Comparison of ENCODE assay signal across 15 cellular contexts in genomic region chr1:154952664-154953063, GRCh38. TPM values are rescaled to one million over a fixed set of nuclear protein-coding genes. Genes with fewer than 3 reads are reported as not detected.
A peak's percentile ranks its signal among the peaks of the same experiment; 100 is the strongest.
DNase-seq lines count a peak whose midpoint lies in the region; ATAC-seq and TF ChIP-seq lines count a peak whose summit lies in the region.
"Had no signal": no experiment of that assay in that cellular context is flagged by ENCODE, and none has a peak within 500 bp of the region (broad histone marks: within the 10 kb centered on the region; RNA-seq: fewer than 3 reads in every experiment).

No MANE protein-coding gene starts in this region.

- H3K4me3 Mint-ChIP-seq in activated T-cell treated with anti-CD3 and anti-CD28 coated beads, Interleukin-2, amount 50 U/mL, for 24 hours = peak overlapping the region; percentile 76
- peak overlapping the region; percentile 79 for H3K4me3 Mint-ChIP-seq in activated CD8-positive, alpha-beta T cell treated with anti-CD3 and anti-CD28 coated beads, Interleukin-2, amount 10 ng/mL, durations not matched to agents 7 days and 5 days
- H3K4me3 Mint-ChIP-seq in endothelial cell (ENCODE audit: unreplicated experiment) = peak overlapping the region; percentile 70
- peak overlapping the region; percentile 60 for H3K4me3 Mint-ChIP-seq in stimulated activated memory B cell treated with anti-CD40 and anti-IgM and Interleukin-4, amounts not matched to agents 10 μg/mL and 1 μg/mL and 100 μg/mL, for 72 hours

- TF ChIP-seq CTCF in endothelial cell (IDR thresholded peaks at IDR 0.05; ENCODE audit: unreplicated experiment) (no peak), vagina (IDR thresholded peaks at IDR 0.05) (no peak)

- no peaks in the 10 kb centered on the region for H3K9me3 ChIP-seq in vagina
- H3K9me3 ChIP-seq: neutrophil, upper lobe of right lung had no signal

- DNase-seq in activated T-cell treated with anti-CD3 and anti-CD28 coated beads, Interleukin-2, amount 50 U/mL, for 24 hours = no peak
- DNase-seq in activated T-cell treated with anti-CD3 and anti-CD28 coated beads for 4 hours (no peak), endothelial cell (ENCODE audit: low spot score) (no peak), NCI-H82 (lab: John Stamatoyannopoulos, UW) (no peak), vagina (ENCODE audit: extremely low spot score in 2 of 2) (no peak), caudate nucleus (lab: John Stamatoyannopoulos, UW) (no peak)
- no peak for DNase-seq in activated CD8-positive, alpha-beta T cell treated with anti-CD3 and anti-CD28 coated beads, Interleukin-2, amount 10 ng/mL, durations not matched to agents 7 days and 5 days
- DNase-seq: NCI-H1436, NCI-H510A, T1000, upper lobe of right lung had no signal

- H3K4me3 ChIP-seq in vagina = no peak overlapping the region
- H3K4me3 ChIP-seq: upper lobe of right lung had no signal

- POLR2A ChIA-PET in activated CD8-positive, alpha-beta T cell treated with anti-CD3 and anti-CD28 coated beads, Interleukin-2, amount 10 ng/mL, durations not matched to agents 7 days and 5 days (lab: Charles Lee) = interaction anchor here (0.9 to 6.2 kb wide), 5 partner anchors 9 to 101 kb away, joined by 3 to 77 read pairs (median 6); partner anchors contain the start of genes CKS1B, FLAD1, PMVK and PYGO2

- CTCF ChIA-PET in activated CD8-positive, alpha-beta T cell treated with anti-CD3 and anti-CD28 coated beads, Interleukin-2, amount 10 ng/mL, durations not matched to agents 7 days and 5 days (lab: Charles Lee) = interaction anchor here (1.0 to 6.1 kb wide), 9 partner anchors 9 to 161 kb away, joined by 3 to 51 read pairs (median 5); partner anchors contain the start of gene PYGO2

- H3K9me3 Mint-ChIP-seq in activated T-cell treated with anti-CD3 and anti-CD28 coated beads, Interleukin-2, amount 50 U/mL, for 24 hours = no peaks in the 10 kb centered on the region
- no peaks in the 10 kb centered on the region for H3K9me3 Mint-ChIP-seq in activated CD8-positive, alpha-beta T cell treated with anti-CD3 and anti-CD28 coated beads, Interleukin-2, amount 10 ng/mL, durations not matched to agents 7 days and 5 days (ENCODE audit: insufficient read depth)
- H3K9me3 Mint-ChIP-seq in endothelial cell (ENCODE audit: unreplicated experiment) = no peaks in the 10 kb centered on the region
- H3K9me3 Mint-ChIP-seq in stimulated activated memory B cell treated with anti-CD40 and anti-IgM and Interleukin-4, amounts not matched to agents 10 μg/mL and 1 μg/mL and 100 μg/mL, for 72 hours = no peaks in the 10 kb centered on the region

- TF ChIP-seq POLR2A in vagina (IDR thresholded peaks at IDR 0.05) = no peak

- intact Hi-C loops in vagina (cut with DNase I) = no loop called here

- peak overlapping the region; percentile 96 for H3K27ac Mint-ChIP-seq in activated T-cell treated with anti-CD3 and anti-CD28 coated beads, Interleukin-2, amount 50 U/mL, for 24 hours
- H3K27ac Mint-ChIP-seq in activated CD8-positive, alpha-beta T cell treated with anti-CD3 and anti-CD28 coated beads, Interleukin-2, amount 10 ng/mL, durations not matched to agents 7 days and 5 days = peak overlapping the region; percentile 96
- peak overlapping the region; percentile 68 for H3K27ac Mint-ChIP-seq in endothelial cell (ENCODE audit: unreplicated experiment)
- H3K27ac Mint-ChIP-seq in stimulated activated memory B cell treated with anti-CD40 and anti-IgM and Interleukin-4, amounts not matched to agents 10 μg/mL and 1 μg/mL and 100 μg/mL, for 72 hours = peak overlapping the region; percentile 91

- no peaks in the 10 kb centered on the region for H3K27me3 Mint-ChIP-seq in activated T-cell treated with anti-CD3 and anti-CD28 coated beads, Interleukin-2, amount 50 U/mL, for 24 hours
- no peaks in the 10 kb centered on the region for H3K27me3 Mint-ChIP-seq in activated CD8-positive, alpha-beta T cell treated with anti-CD3 and anti-CD28 coated beads, Interleukin-2, amount 10 ng/mL, durations not matched to agents 7 days and 5 days (ENCODE audit: low read depth)
- peaks cover 35% of the 10 kb centered on the region for H3K27me3 Mint-ChIP-seq in endothelial cell (ENCODE audit: unreplicated experiment)
- H3K27me3 Mint-ChIP-seq in stimulated activated memory B cell treated with anti-CD40 and anti-IgM and Interleukin-4, amounts not matched to agents 10 μg/mL and 1 μg/mL and 100 μg/mL, for 72 hours = no peaks in the 10 kb centered on the region

- peaks cover 79% of the 10 kb centered on the region for H3K4me1 Mint-ChIP-seq in activated T-cell treated with anti-CD3 and anti-CD28 coated beads, Interleukin-2, amount 50 U/mL, for 24 hours (ENCODE audit: low read depth)
- peaks cover 73% of the 10 kb centered on the region for H3K4me1 Mint-ChIP-seq in activated CD8-positive, alpha-beta T cell treated with anti-CD3 and anti-CD28 coated beads, Interleukin-2, amount 10 ng/mL, durations not matched to agents 7 days and 5 days (ENCODE audit: low read depth)
- H3K4me1 Mint-ChIP-seq in endothelial cell (ENCODE audit: unreplicated experiment) = peaks cover 54% of the 10 kb centered on the region
- H3K4me1 Mint-ChIP-seq in stimulated activated memory B cell treated with anti-CD40 and anti-IgM and Interleukin-4, amounts not matched to agents 10 μg/mL and 1 μg/mL and 100 μg/mL, for 72 hours = peaks cover 66% of the 10 kb centered on the region

- no peak overlapping the region for H3K27ac ChIP-seq in vagina
- no peak overlapping the region for H3K27ac ChIP-seq in caudate nucleus (ENCODE audit: low read depth, low read length)
- H3K27ac ChIP-seq: upper lobe of right lung had no signal

- ATAC-seq in activated CD8-positive, alpha-beta T cell treated with anti-CD3 and anti-CD28 coated beads, Interleukin-2, amount 10 ng/mL, durations not matched to agents 7 days and 5 days = no peak
- ATAC-seq in stimulated activated memory B cell treated with anti-CD40 and anti-IgM and Interleukin-4, amounts not matched to agents 10 μg/mL and 1 μg/mL and 100 μg/mL, for 72 hours = no peak
- ATAC-seq: HepG2, left lobe of liver, upper lobe of right lung had no signal

- H3K4me1 ChIP-seq in vagina = peaks cover 42% of the 10 kb centered on the region

- peaks cover 0 to 14% of the 10 kb centered on the region in 2 donors for H3K36me3 ChIP-seq in vagina

- H3K27me3 ChIP-seq in vagina = no peaks in the 10 kb centered on the region
- H3K27me3 ChIP-seq: neutrophil, upper lobe of right lung had no signal

- peaks cover 19% of the 10 kb centered on the region for H3K36me3 Mint-ChIP-seq in activated T-cell treated with anti-CD3 and anti-CD28 coated beads, Interleukin-2, amount 50 U/mL, for 24 hours (ENCODE audit: low read depth)
- peaks cover 35% of the 10 kb centered on the region for H3K36me3 Mint-ChIP-seq in activated CD8-positive, alpha-beta T cell treated with anti-CD3 and anti-CD28 coated beads, Interleukin-2, amount 10 ng/mL, durations not matched to agents 7 days and 5 days (ENCODE audit: low read depth)
- peaks cover 29% of the 10 kb centered on the region for H3K36me3 Mint-ChIP-seq in endothelial cell (ENCODE audit: low read depth, unreplicated experiment)
- peaks cover 14% of the 10 kb centered on the region for H3K36me3 Mint-ChIP-seq in stimulated activated memory B cell treated with anti-CD40 and anti-IgM and Interleukin-4, amounts not matched to agents 10 μg/mL and 1 μg/mL and 100 μg/mL, for 72 hours

RNA-seq across cellular contexts. Expression of gene PBXIP1, which starts 3.2 kb away (rescaled TPM):
- total RNA-seq in activated CD8-positive, alpha-beta T cell treated with anti-CD3 and anti-CD28 coated beads, Interleukin-2, amount 10 ng/mL, durations not matched to agents 7 days and 5 days = 10 to 100 TPM; 44.5 to 48.2 TPM
- total RNA-seq in endothelial cell (ENCODE audit: unreplicated experiment) = 82.1 TPM
- total RNA-seq in vagina = 56.5 TPM

RNA-seq across cellular contexts. Expression of gene PYGO2, which starts 8.9 kb away (rescaled TPM):
- total RNA-seq in activated CD8-positive, alpha-beta T cell treated with anti-CD3 and anti-CD28 coated beads, Interleukin-2, amount 10 ng/mL, durations not matched to agents 7 days and 5 days = 10 to 100 TPM; 40.2 to 43.9 TPM
- 49.8 TPM for total RNA-seq in endothelial cell (ENCODE audit: unreplicated experiment)
- 19.2 TPM for total RNA-seq in vagina

RNA-seq across cellular contexts. Expression of gene PMVK, which starts 16.1 kb away (rescaled TPM):
- total RNA-seq in activated CD8-positive, alpha-beta T cell treated with anti-CD3 and anti-CD28 coated beads, Interleukin-2, amount 10 ng/mL, durations not matched to agents 7 days and 5 days = 10 to 100 TPM; 40.9 to 43.8 TPM
- 26.7 TPM for total RNA-seq in endothelial cell (ENCODE audit: unreplicated experiment)
- total RNA-seq in vagina = 20.6 TPM

RNA-seq across cellular contexts. Expression of gene SHC1, which starts 17.9 kb away (rescaled TPM):
- total RNA-seq in activated CD8-positive, alpha-beta T cell treated with anti-CD3 and anti-CD28 coated beads, Interleukin-2, amount 10 ng/mL, durations not matched to agents 7 days and 5 days = 10 to 100 TPM; 69.6 to 72.4 TPM
- 915 TPM for total RNA-seq in endothelial cell (ENCODE audit: unreplicated experiment)
- total RNA-seq in vagina = 110 TPM

RNA-seq across cellular contexts. Expression of gene CKS1B, which starts 21.8 kb away (rescaled TPM):
- total RNA-seq in activated CD8-positive, alpha-beta T cell treated with anti-CD3 and anti-CD28 coated beads, Interleukin-2, amount 10 ng/mL, durations not matched to agents 7 days and 5 days = 100 to 1,000 TPM; 151 to 153 TPM
- total RNA-seq in endothelial cell (ENCODE audit: unreplicated experiment) (48.3 TPM), vagina (30.4 TPM)
